Comparison of ENCODE assay signal across 1 cellular context in the genomic region with DNA sequence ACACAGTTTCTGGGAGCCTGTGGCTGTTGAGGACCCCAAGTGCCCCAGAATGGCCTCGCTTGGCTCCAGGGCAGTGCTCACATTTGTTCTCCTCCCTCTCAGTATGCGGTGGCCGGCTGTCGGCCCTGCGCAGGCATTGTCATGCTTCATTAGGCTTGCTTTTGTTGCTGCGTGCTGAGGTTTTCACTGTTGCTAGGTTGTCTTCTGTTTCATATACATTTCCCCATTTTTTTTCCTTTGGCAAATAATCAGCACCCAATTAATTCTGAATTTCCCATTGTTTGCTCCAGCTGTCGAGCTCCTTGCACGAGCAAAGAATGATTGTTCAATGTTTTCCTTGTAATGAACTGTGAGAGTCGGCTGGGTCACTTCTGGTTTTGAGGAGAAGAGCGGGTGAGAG.
TF ChIP-seq lines count a peak whose summit lies in the region.

No MANE protein-coding gene starts in this region.

TF ChIP-seq in GM23338, 12 proteins besides CTCF, POLR2A, EP300 and RAD21 (continued from another document):
- TF ChIP-seq, protein P1, sequence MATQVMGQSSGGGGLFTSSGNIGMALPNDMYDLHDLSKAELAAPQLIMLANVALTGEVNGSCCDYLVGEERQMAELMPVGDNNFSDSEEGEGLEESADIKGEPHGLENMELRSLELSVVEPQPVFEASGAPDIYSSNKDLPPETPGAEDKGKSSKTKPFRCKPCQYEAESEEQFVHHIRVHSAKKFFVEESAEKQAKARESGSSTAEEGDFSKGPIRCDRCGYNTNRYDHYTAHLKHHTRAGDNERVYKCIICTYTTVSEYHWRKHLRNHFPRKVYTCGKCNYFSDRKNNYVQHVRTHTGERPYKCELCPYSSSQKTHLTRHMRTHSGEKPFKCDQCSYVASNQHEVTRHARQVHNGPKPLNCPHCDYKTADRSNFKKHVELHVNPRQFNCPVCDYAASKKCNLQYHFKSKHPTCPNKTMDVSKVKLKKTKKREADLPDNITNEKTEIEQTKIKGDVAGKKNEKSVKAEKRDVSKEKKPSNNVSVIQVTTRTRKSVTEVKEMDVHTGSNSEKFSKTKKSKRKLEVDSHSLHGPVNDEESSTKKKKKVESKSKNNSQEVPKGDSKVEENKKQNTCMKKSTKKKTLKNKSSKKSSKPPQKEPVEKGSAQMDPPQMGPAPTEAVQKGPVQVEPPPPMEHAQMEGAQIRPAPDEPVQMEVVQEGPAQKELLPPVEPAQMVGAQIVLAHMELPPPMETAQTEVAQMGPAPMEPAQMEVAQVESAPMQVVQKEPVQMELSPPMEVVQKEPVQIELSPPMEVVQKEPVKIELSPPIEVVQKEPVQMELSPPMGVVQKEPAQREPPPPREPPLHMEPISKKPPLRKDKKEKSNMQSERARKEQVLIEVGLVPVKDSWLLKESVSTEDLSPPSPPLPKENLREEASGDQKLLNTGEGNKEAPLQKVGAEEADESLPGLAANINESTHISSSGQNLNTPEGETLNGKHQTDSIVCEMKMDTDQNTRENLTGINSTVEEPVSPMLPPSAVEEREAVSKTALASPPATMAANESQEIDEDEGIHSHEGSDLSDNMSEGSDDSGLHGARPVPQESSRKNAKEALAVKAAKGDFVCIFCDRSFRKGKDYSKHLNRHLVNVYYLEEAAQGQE (IDR thresholded peaks at IDR 0.05; ENCODE audit: unreplicated experiment) = no peak
- TF ChIP-seq JUNB (IDR thresholded peaks at IDR 0.05; ENCODE audit: unreplicated experiment) (no peak), CREB1 (CRISPR knock-in tag; IDR thresholded peaks at IDR 0.05; ENCODE audit: low read depth) (no peak), ZNF114 (CRISPR knock-in tag; IDR thresholded peaks at IDR 0.05) (no peak), NANOG (IDR thresholded peaks at IDR 0.05; ENCODE audit: borderline replicate concordance) (no peak), POLR2AphosphoS5 (IDR thresholded peaks at IDR 0.05; ENCODE audit: low read depth) (no peak), EZH2 (IDR thresholded peaks at IDR 0.05; ENCODE audit: low read depth, unreplicated experiment) (no peak), STAT1 (IDR thresholded peaks at IDR 0.05; ENCODE audit: unreplicated experiment) (no peak), ZNF331 (CRISPR knock-in tag; IDR thresholded peaks at IDR 0.05; ENCODE audit: low read depth) (no peak)
- TF ChIP-seq, protein P2, sequence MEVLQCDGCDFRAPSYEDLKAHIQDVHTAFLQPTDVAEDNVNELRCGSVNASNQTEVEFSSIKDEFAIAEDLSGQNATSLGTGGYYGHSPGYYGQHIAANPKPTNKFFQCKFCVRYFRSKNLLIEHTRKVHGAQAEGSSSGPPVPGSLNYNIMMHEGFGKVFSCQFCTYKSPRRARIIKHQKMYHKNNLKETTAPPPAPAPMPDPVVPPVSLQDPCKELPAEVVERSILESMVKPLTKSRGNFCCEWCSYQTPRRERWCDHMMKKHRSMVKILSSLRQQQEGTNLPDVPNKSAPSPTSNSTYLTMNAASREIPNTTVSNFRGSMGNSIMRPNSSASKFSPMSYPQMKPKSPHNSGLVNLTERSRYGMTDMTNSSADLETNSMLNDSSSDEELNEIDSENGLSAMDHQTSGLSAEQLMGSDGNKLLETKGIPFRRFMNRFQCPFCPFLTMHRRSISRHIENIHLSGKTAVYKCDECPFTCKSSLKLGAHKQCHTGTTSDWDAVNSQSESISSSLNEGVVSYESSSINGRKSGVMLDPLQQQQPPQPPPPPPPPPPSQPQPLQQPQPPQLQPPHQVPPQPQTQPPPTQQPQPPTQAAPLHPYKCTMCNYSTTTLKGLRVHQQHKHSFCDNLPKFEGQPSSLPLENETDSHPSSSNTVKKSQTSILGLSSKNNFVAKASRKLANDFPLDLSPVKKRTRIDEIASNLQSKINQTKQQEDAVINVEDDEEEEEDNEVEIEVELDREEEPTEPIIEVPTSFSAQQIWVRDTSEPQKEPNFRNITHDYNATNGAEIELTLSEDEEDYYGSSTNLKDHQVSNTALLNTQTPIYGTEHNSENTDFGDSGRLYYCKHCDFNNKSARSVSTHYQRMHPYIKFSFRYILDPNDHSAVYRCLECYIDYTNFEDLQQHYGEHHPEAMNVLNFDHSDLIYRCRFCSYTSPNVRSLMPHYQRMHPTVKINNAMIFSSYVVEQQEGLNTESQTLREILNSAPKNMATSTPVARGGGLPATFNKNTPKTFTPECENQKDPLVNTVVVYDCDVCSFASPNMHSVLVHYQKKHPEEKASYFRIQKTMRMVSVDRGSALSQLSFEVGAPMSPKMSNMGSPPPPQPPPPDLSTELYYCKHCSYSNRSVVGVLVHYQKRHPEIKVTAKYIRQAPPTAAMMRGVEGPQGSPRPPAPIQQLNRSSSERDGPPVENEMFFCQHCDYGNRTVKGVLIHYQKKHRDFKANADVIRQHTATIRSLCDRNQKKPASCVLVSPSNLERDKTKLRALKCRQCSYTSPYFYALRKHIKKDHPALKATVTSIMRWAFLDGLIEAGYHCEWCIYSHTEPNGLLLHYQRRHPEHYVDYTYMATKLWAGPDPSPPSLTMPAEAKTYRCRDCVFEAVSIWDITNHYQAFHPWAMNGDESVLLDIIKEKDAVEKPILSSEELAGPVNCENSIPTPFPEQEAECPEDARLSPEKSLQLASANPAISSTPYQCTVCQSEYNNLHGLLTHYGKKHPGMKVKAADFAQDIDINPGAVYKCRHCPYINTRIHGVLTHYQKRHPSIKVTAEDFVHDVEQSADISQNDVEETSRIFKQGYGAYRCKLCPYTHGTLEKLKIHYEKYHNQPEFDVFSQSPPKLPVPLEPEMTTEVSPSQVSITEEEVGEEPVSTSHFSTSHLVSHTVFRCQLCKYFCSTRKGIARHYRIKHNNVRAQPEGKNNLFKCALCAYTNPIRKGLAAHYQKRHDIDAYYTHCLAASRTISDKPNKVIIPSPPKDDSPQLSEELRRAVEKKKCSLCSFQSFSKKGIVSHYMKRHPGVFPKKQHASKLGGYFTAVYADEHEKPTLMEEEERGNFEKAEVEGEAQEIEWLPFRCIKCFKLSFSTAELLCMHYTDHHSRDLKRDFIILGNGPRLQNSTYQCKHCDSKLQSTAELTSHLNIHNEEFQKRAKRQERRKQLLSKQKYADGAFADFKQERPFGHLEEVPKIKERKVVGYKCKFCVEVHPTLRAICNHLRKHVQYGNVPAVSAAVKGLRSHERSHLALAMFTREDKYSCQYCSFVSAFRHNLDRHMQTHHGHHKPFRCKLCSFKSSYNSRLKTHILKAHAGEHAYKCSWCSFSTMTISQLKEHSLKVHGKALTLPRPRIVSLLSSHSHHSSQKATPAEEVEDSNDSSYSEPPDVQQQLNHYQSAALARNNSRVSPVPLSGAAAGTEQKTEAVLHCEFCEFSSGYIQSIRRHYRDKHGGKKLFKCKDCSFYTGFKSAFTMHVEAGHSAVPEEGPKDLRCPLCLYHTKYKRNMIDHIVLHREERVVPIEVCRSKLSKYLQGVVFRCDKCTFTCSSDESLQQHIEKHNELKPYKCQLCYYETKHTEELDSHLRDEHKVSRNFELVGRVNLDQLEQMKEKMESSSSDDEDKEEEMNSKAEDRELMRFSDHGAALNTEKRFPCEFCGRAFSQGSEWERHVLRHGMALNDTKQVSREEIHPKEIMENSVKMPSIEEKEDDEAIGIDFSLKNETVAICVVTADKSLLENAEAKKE (CRISPR knock-in tag; IDR thresholded peaks at IDR 0.05) = no peak
- TF ChIP-seq, protein P3, sequence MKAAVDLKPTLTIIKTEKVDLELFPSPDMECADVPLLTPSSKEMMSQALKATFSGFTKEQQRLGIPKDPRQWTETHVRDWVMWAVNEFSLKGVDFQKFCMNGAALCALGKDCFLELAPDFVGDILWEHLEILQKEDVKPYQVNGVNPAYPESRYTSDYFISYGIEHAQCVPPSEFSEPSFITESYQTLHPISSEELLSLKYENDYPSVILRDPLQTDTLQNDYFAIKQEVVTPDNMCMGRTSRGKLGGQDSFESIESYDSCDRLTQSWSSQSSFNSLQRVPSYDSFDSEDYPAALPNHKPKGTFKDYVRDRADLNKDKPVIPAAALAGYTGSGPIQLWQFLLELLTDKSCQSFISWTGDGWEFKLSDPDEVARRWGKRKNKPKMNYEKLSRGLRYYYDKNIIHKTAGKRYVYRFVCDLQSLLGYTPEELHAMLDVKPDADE (IDR thresholded peaks at IDR 0.05) = no peak
